In the genomic region with DNA sequence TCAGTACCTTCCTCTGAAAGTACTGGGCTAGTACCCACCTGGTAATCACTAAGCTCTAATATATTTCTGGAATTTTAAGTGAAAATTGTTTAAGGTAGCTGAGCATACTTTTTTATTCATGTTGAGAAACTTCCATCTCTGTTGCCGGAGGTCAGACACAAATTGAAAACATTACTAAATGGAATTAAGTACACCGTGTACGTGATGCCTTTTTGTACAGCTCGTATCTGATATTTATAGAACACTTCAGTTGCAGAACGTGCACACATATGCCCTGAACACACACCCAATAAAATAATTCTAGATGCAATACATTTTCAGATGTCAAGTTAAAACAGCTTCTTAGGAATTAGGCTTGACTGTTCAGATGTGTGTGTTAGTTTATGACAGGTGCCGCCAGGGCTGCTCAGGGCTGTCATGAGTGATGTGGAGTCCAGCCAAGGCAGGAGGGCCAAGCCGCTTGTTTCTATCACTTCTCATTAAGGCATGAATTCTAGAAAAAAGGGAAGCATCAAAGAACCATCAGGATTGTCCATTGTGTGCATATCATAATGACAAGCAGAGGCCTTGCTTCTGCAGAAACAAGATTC, we compare ENCODE assay signal across 19 cellular contexts.
"Had no signal": no experiment of that assay in that cellular context is flagged by ENCODE, and none has a peak within 500 bp of the region (broad histone marks: within the 10 kb centered on the region; RNA-seq: fewer than 3 reads in every experiment).

No MANE protein-coding gene starts in this region.

- H3K4me3 ChIP-seq: body of pancreas, coronary artery, mucosa of descending colon, skin epidermis, transverse colon had no signal

- DNase-seq: activated CD4-positive, alpha-beta T cell treated with anti-CD3 and anti-CD28 coated beads, Interleukin-2, amount 50 U/mL, for 1 hour; activated CD4-positive, CD25-positive, alpha-beta regulatory T cell; activated CD8-positive, alpha-beta memory T cell treated with anti-CD3 and anti-CD28 coated beads for 24 hours; activated naive CD8-positive, alpha-beta T cell treated with anti-CD3 and anti-CD28 coated beads for 36 hours; amygdala; body of pancreas; central memory CD4-positive, alpha-beta T cell; foreskin fibroblast; mucosa of descending colon; naive thymus-derived CD4-positive, alpha-beta T cell; retina; stimulated activated CD4-positive, alpha-beta T cell treated with anti-CD3 and anti-CD28 coated beads, Interleukin-15, amount 100 ng/mL, for 24 hours; stimulated activated CD4-positive, alpha-beta T cell treated with anti-CD3 and anti-CD28 coated beads, Interleukin-4, amount 100 ng/mL, for 1 hour; stimulated activated naive CD4-positive, alpha-beta T cell; T-helper 2 cell; transverse colon had no signal

- H3K27me3 ChIP-seq: body of pancreas, transverse colon had no signal

- H3K36me3 ChIP-seq: transverse colon had no signal

- H3K4me1 ChIP-seq: body of pancreas, transverse colon had no signal

- ATAC-seq: body of pancreas; left lobe of liver; mucosa of descending colon; naive thymus-derived CD4-positive, alpha-beta T cell had no signal

- H3K27ac ChIP-seq: body of pancreas, coronary artery, skin epidermis, transverse colon had no signal

- H3K9me3 ChIP-seq: body of pancreas, mucosa of descending colon, transverse colon had no signal
